Comparison of ENCODE assay signal across 9 cellular contexts in the genomic region with DNA sequence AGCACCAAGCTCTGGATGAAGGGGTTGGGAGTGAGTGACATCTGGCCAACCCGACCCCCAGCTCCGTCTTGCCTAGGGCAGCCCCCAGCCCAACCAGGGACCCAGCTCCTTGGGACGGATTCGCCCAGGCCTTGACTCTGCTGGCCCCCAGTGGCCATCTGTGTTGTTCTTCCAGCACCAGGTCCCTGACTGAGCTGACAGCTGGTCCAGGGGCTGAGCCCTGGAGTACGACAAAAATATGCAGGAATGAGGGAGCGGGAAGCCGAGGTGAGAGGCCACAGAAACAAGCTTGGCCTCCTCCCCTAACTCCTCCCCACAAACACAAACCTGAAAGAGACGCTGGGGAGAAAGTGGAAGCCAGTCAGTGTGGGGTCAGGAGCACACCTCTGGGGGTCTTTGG. TPM values are rescaled to one million over a fixed set of nuclear protein-coding genes. Genes with fewer than 3 reads are reported as not detected.
DNase-seq lines count a peak whose midpoint lies in the region; ATAC-seq and TF ChIP-seq lines count a peak whose summit lies in the region.
"Had no signal": no experiment of that assay in that cellular context is flagged by ENCODE, and none has a peak within 500 bp of the region (broad histone marks: within the 10 kb centered on the region; RNA-seq: fewer than 3 reads in every experiment).

No MANE protein-coding gene starts in this region.

- TF ChIP-seq POLR2A in GM18505 (IDR thresholded peaks at IDR 0.05; ENCODE audit: borderline replicate concordance, extremely low read depth, insufficient read depth, insufficient read length): no peak

- H3K27ac Mint-ChIP-seq in endodermal cell (no peak overlapping the region), neural crest cell (ENCODE audit: unreplicated experiment) (peak overlapping the region; percentile 13)

- H3K9me3 ChIP-seq in GM23248 (ENCODE audit: low read depth) (no peaks in the 10 kb centered on the region), endodermal cell (ENCODE audit: control insufficient read depth, low read length) (no peaks in the 10 kb centered on the region)

- in situ Hi-C loops in GM23248 (cut with MboI): loop anchor here (25.0 kb wide), 1 partner anchor 913 kb away; no protein-coding TSS in a partner anchor

- ATAC-seq in SK-N-SH treated with all-trans-retinoic acid at 6 μM for 48 hours (peak; percentile 79), GM18505 (IDR thresholded peaks at IDR 0.05; ENCODE audit: unreplicated experiment) (no peak), GM18511 (IDR thresholded peaks at IDR 0.05; ENCODE audit: unreplicated experiment) (no peak), esophagus mucosa (no peak)

- H3K36me3 Mint-ChIP-seq in endodermal cell (ENCODE audit: low read depth) (no peaks in the 10 kb centered on the region), neural crest cell (ENCODE audit: low read depth) (no peaks in the 10 kb centered on the region)

- no peak overlapping the region for H3K4me3 ChIP-seq in GM23248
- H3K4me3 ChIP-seq in endodermal cell (ENCODE audit: low read length): no peak overlapping the region

- no peaks in the 10 kb centered on the region for H3K9me2 ChIP-seq in GM23248 (ENCODE audit: insufficient read depth)

- peak; percentile 89 for TF ChIP-seq CTCF in endodermal cell (conservative IDR thresholded peaks at IDR 0.05)
- peak; percentile 79 for TF ChIP-seq CTCF in neural crest cell (conservative IDR thresholded peaks at IDR 0.05)

- no peaks in the 10 kb centered on the region for H4K20me1 ChIP-seq in GM23248 (ENCODE audit: insufficient read depth)

- H3K9ac ChIP-seq in GM23248 (no peak overlapping the region), endodermal cell (ENCODE audit: extremely low read depth, low read length, poor library complexity, severe bottlenecking) (no peak overlapping the region)

- no peak overlapping the region for H3K27ac ChIP-seq in GM23248
- H3K27ac ChIP-seq in endodermal cell (ENCODE audit: low read depth, low read length): no peak overlapping the region

- peaks cover 5% of the 10 kb centered on the region for H3K4me1 Mint-ChIP-seq in endodermal cell
- H3K4me1 Mint-ChIP-seq in neural crest cell: peaks cover 4% of the 10 kb centered on the region

- H3K36me3 ChIP-seq in GM23248 (ENCODE audit: low read depth) (no peaks in the 10 kb centered on the region), endodermal cell (ENCODE audit: control insufficient read depth, insufficient read depth, low read length) (no peaks in the 10 kb centered on the region)

- DNase-seq in AG20443 (ENCODE audit: low spot score) (peak; percentile 76), GM23248 (peak; percentile 49), endodermal cell (peak; percentile 97), neural crest cell (ENCODE audit: low read depth, low spot score) (peak; percentile 81)

- WGBS in GM23248 (ENCODE audit: low coverage in 1 of 2, low lambda C conversion rate in 2 of 2, missing lambda C conversion rate in 2 of 2), 2 experiments: 16 to 33% methylated on average over 8 of the region's 8 CpGs
- WGBS in endodermal cell (ENCODE audit: insufficient coverage in 1 of 2, insufficient read length in 1 of 2), 2 experiments: 14 to 25% methylated on average over 4 to 8 of the region's 8 CpGs

- H3K79me2 ChIP-seq in GM23248 (ENCODE audit: insufficient read depth): no peaks in the 10 kb centered on the region

- no peaks in the 10 kb centered on the region for H3F3A ChIP-seq in GM23248 (ENCODE audit: insufficient read depth)

- H3K27me3 ChIP-seq in GM23248 (replicated peaks; ENCODE audit: insufficient read depth) (no peaks in the 10 kb centered on the region), endodermal cell (ENCODE audit: control insufficient read depth, insufficient read depth, low read length, poor library complexity, severe bottlenecking) (peaks cover 2% of the 10 kb centered on the region)

- H2AFZ ChIP-seq in GM23248: no peak overlapping the region

- no peak overlapping the region for H3K4me2 ChIP-seq in GM23248 (ENCODE audit: unreplicated experiment)

- peaks cover 5% of the 10 kb centered on the region for H3K27me3 Mint-ChIP-seq in endodermal cell (ENCODE audit: insufficient read depth)
- peaks cover 12% of the 10 kb centered on the region for H3K27me3 Mint-ChIP-seq in neural crest cell (ENCODE audit: low read depth)

- H3K4me3 Mint-ChIP-seq in endodermal cell (no peak overlapping the region), neural crest cell (no peak overlapping the region)

- H3K9me3 Mint-ChIP-seq in endodermal cell (no peaks in the 10 kb centered on the region), neural crest cell (no peaks in the 10 kb centered on the region)

- H3K4me1 ChIP-seq in GM23248 (ENCODE audit: insufficient read depth) (no peaks in the 10 kb centered on the region), endodermal cell (ENCODE audit: control insufficient read depth, insufficient read depth, low read length) (no peaks in the 10 kb centered on the region)

TF ChIP-seq in SK-N-SH treated with all-trans-retinoic acid at 6 μM for 48 hours, 23 proteins besides CTCF, POLR2A, EP300 and RAD21:
- TF ChIP-seq ZNF8 (CRISPR knock-in tag; IDR thresholded peaks at IDR 0.05) (no peak), ZC3H10 (CRISPR knock-in tag; IDR thresholded peaks at IDR 0.05) (no peak)

RNA-seq across cellular contexts. Expression of a gene that starts 55.0 kb away (rescaled TPM):
- total RNA-seq in GM23248 (2014; rRNA removed; shearing (Covaris generic)): not detected in 2 replicates
- polyA plus RNA-seq in GM23248 (2016; fragmentation: Nextera tagmentation; extraction: Ambion mirVana): not detected in 2 replicates
- total RNA-seq in endodermal cell (1 to 10 TPM; 2.2 to 2.4 TPM), neural crest cell (10.2 and 10.9 TPM in 2 replicates), esophagus mucosa (not detected)
- polyA plus RNA-seq in endodermal cell (2013, experiment 1 of 2): 13.1 TPM
- 12.1 TPM for polyA plus RNA-seq in endodermal cell (2013, experiment 2 of 2)
- total RNA-seq: subcutaneous adipose tissue had no signal
